9 cellular contexts compared by ENCODE assay signal in genomic region chr1:83931658-83932253, GRCh38.
DNase-seq lines count a peak whose midpoint lies in the region; ATAC-seq and TF ChIP-seq lines count a peak whose summit lies in the region.
"Had no signal": no experiment of that assay in that cellular context is flagged by ENCODE, and none has a peak within 500 bp of the region (broad histone marks: within the 10 kb centered on the region; RNA-seq: fewer than 3 reads in every experiment).

No MANE protein-coding gene starts in this region.

- H3K4me1 ChIP-seq in RWPE2 (ENCODE audit: insufficient read depth, poor library complexity, severe bottlenecking) (no peaks in the 10 kb centered on the region), aorta (ENCODE audit: control insufficient read depth in 1 of 2, insufficient read depth in 2 of 2, low read length in 2 of 2) (peaks cover 3 to 4% of the 10 kb centered on the region in 2 donors)
- H3K4me1 ChIP-seq: Caco-2 had no signal

- 1 to 4% methylated on average over 2 of the region's 2 CpGs for WGBS in aorta, 2 donors

- H3K9me3 ChIP-seq in RWPE2 (ENCODE audit: severe bottlenecking) (no peaks in the 10 kb centered on the region), aorta (ENCODE audit: control insufficient read depth, low read length) (no peaks in the 10 kb centered on the region)
- H3K9me3 ChIP-seq: Caco-2 had no signal

- H3K27me3 ChIP-seq in RWPE2 (ENCODE audit: insufficient read depth, poor library complexity, severe bottlenecking) (no peaks in the 10 kb centered on the region), dorsolateral prefrontal cortex (no peaks in the 10 kb centered on the region), aorta (ENCODE audit: control insufficient read depth in 1 of 2, insufficient read depth in 2 of 2, low read length in 1 of 2) (no peaks in the 10 kb centered on the region)

- H3K36me3 ChIP-seq in RWPE2 (ENCODE audit: low read depth) (no peaks in the 10 kb centered on the region), aorta (ENCODE audit: control insufficient read depth in 1 of 2, insufficient read depth in 2 of 2, low read length in 1 of 2) (peaks cover 0 to 2% of the 10 kb centered on the region in 2 donors)

- H3K27ac ChIP-seq in RWPE2 (ENCODE audit: poor library complexity, severe bottlenecking) (no peak overlapping the region), dorsolateral prefrontal cortex (peak overlapping the region in 57 of 59 donors; percentile 21 to 87 (median 74)), aorta (ENCODE audit: low read depth in 1 of 2, low read length in 2 of 2) (no peak overlapping the region)

- TF ChIP-seq CTCF in RWPE2 (IDR thresholded peaks at IDR 0.05; ENCODE audit: poor library complexity, severe bottlenecking): peak; percentile 89
- peak; percentile 41 to 88 (median 76) for TF ChIP-seq CTCF in dorsolateral prefrontal cortex (IDR thresholded peaks at IDR 0.05 in 54 of 56, conservative IDR thresholded peaks at IDR 0.05 in 2 of 56; ENCODE audit: low read depth in 1 of 56, partially characterized antibody in 56 of 56)

- no peak overlapping the region for H3K4me3 ChIP-seq in Jurkat, Clone E6-1 (ENCODE audit: low read length)
- H3K4me3 ChIP-seq in RWPE2 (ENCODE audit: severe bottlenecking) (no peak overlapping the region), dorsolateral prefrontal cortex (no peak overlapping the region), aorta (ENCODE audit: low read length in 2 of 2) (no peak overlapping the region)

- intact Hi-C loops in dorsolateral prefrontal cortex (cut with DNase I) (loop anchor here (1.0 to 10.0 kb wide), 6 partner anchors 146 to 843 kb away; no protein-coding TSS in a partner anchor), aorta (cut with DNase I) (loop anchor here (2.0 to 10.0 kb wide), 4 partner anchors 63 to 191 kb away; partner anchors contain the start of gene TTLL7 (in 1 of the 2))

- ATAC-seq in GM19452 (IDR thresholded peaks at IDR 0.05; ENCODE audit: unreplicated experiment) (peak; percentile 82), RWPE2 (ENCODE audit: low read depth) (peak; percentile 71; the same call in 1 of the 3 replicates), aorta (ENCODE audit: low FRiP score) (no peak)

- DNase-seq in NCI-H510A treated with DMSO at 0.1 percent for 48 hours (lab: John Stamatoyannopoulos, UW) (peak; percentile 74), NCI-H510A (lab: John Stamatoyannopoulos, UW) (no peak), RWPE2 (ENCODE audit: low spot score) (no peak), dorsolateral prefrontal cortex (peak in 1 of 10 donors; percentile 14), medulla oblongata (ENCODE audit: extremely low spot score) (peak; percentile 85), aorta (no peak)
- DNase-seq in Jurkat, Clone E6-1 (ENCODE audit: low read depth, low spot score): peak; percentile 36

Comparison
In these comparisons a context has a peak if more than half of its experiments do, and no peak if none do; other contexts are left out.
1. DNase-seq: peak in NCI-H510A treated with DMSO at 0.1 percent for 48 hours (single experiment), Jurkat, Clone E6-1 (single experiment) and medulla oblongata (single experiment); none in NCI-H510A (single experiment), RWPE2 (single experiment) and aorta (0 of 2).
2. H3K27ac ChIP-seq: peak in dorsolateral prefrontal cortex (57 of 59); none in RWPE2 (single experiment) and aorta (0 of 2).